ENCODE assay signal across 13 cellular contexts in genomic region chr14:77950371-77950770, GRCh38.
"Had no signal": no experiment of that assay in that cellular context is flagged by ENCODE, and none has a peak within 500 bp of the region (broad histone marks: within the 10 kb centered on the region; RNA-seq: fewer than 3 reads in every experiment).

No MANE protein-coding gene starts in this region.

- H3K4me3 ChIP-seq: esophagus muscularis mucosa, heart right ventricle, pancreas, smooth muscle cell, transverse colon had no signal

- H3K27ac ChIP-seq: esophagus muscularis mucosa, heart right ventricle, pancreas, transverse colon had no signal

- H3K9me3 ChIP-seq: pancreas, transverse colon had no signal

- ATAC-seq: activated CD4-positive, CD25-positive, alpha-beta regulatory T cell treated with anti-CD3 and anti-CD28 coated beads, Interleukin-2, amount 50 U/mL, for 24 hours; activated naive CD4-positive, alpha-beta T cell treated with anti-CD3 and anti-CD28 coated beads, Interleukin-2, amount 50 U/mL, for 72 hours; activated T-cell treated with anti-CD3 and anti-CD28 coated beads, Interleukin-2, amount 50 U/mL, for 4 hours; heart right ventricle; left ventricle myocardium superior; pancreas had no signal

- H3K36me3 ChIP-seq: esophagus muscularis mucosa, heart right ventricle, pancreas, transverse colon had no signal

- DNase-seq: activated CD4-positive, alpha-beta T cell treated with anti-CD3 and anti-CD28 coated beads, Interleukin-2, amount 50 U/mL, for 48 hours; activated effector memory CD4-positive, alpha-beta T cell treated with anti-CD3 and anti-CD28 coated beads, Interleukin-2, amount 50 U/mL, for 16 hours; activated T-cell treated with anti-CD3 and anti-CD28 coated beads, Interleukin-2, amount 50 U/mL, for 4 hours; kidney; left ventricle myocardium superior; pancreas; retina; transverse colon had no signal

- H3K4me2 ChIP-seq: smooth muscle cell had no signal

- H3K27me3 ChIP-seq: esophagus muscularis mucosa, pancreas, transverse colon had no signal

- H3K4me1 ChIP-seq: esophagus muscularis mucosa, heart right ventricle, pancreas, transverse colon had no signal
